1 cellular context compared by ENCODE assay signal in genomic region chr6:3163248-3163594, GRCh38.
TF ChIP-seq lines count a peak whose summit lies in the region.

No MANE protein-coding gene starts in this region.

TF ChIP-seq in GM12878, 131 proteins besides CTCF, POLR2A, EP300 and RAD21 (continued from another document):
- no peak for TF ChIP-seq ZNF687 (IDR thresholded peaks at IDR 0.05)
- TF ChIP-seq WRNIP1 (IDR thresholded peaks at IDR 0.05; ENCODE audit: borderline replicate concordance, low read depth, low read length) = no peak
- TF ChIP-seq TCF12 (IDR thresholded peaks at IDR 0.05; ENCODE audit: low read depth, low read length) = no peak
- no peak for TF ChIP-seq TBL1XR1 (IDR thresholded peaks at IDR 0.05; ENCODE audit: low read depth, low read length)
- TF ChIP-seq KAT2A (conservative IDR thresholded peaks at IDR 0.05; ENCODE audit: control insufficient read depth, low read depth, low read length) = no peak
- TF ChIP-seq MEF2B (IDR thresholded peaks at IDR 0.05; ENCODE audit: partially characterized antibody, poor library complexity, severe bottlenecking) = no peak
TF ChIP-seq in GM12878: peak in this region for 0.
